8 cellular contexts compared by ENCODE assay signal in genomic region chr9:136849038-136849959, GRCh38. TPM values are rescaled to one million over a fixed set of nuclear protein-coding genes. Genes with fewer than 3 reads are reported as not detected.
DNase-seq lines count a peak whose midpoint lies in the region; ATAC-seq lines count a peak whose summit lies in the region.

Gene PHPT1, plus strand, starts transcription at chr9:136849409. Its CDS starts 22 bp downstream, at chr9:136849431.

- peak within 1 kb of the TSS; percentile 92 to 97 (median 95) for H3K4me3 Mint-ChIP-seq in IgD-negative memory B cell

- peak; percentile 94 for DNase-seq in DMS 273 treated with DMSO at 0.1 percent for 48 hours (lab: John Stamatoyannopoulos, UW)
- peak; percentile 58 for DNase-seq in OCI-M2 (lab: John Stamatoyannopoulos, UW; ENCODE audit: unreplicated experiment)
- DNase-seq in activated T-cell treated with anti-CD3 and anti-CD28 coated beads for 4 hours = peak; percentile 92
- peak; percentile 100 for DNase-seq in epidermal melanocyte (ENCODE audit: insufficient read length, low spot score)
- DNase-seq in middle frontal gyrus (ENCODE audit: extremely low spot score, low spot score) = peak; percentile 97
- DNase-seq in stimulated activated CD8-positive, alpha-beta memory T cell treated with anti-CD3 and anti-CD28 coated beads, Interleukin-2, amount 100 ng/mL, for 48 hours (ENCODE audit: low read depth in 2 of 2) = peak; percentile 93 to 97

- H3K36me3 Mint-ChIP-seq in IgD-negative memory B cell = no peaks in the 10 kb centered on the region

- peaks cover 8% of the 10 kb centered on the region for H3K27me3 Mint-ChIP-seq in IgD-negative memory B cell

- H3K27ac Mint-ChIP-seq in IgD-negative memory B cell = peak within 1 kb of the TSS; percentile 86 to 97 (median 96)

- peak; percentile 79 for ATAC-seq in GM21529 (IDR thresholded peaks at IDR 0.05; ENCODE audit: unreplicated experiment)

- H3K4me1 Mint-ChIP-seq in IgD-negative memory B cell = peaks cover 5% of the 10 kb centered on the region in 3 donors

- H3K9me3 Mint-ChIP-seq in IgD-negative memory B cell = peaks cover 0 to 2% (median 0%) of the 10 kb centered on the region in 3 donors

RNA-seq across cellular contexts. Expression of gene PHPT1, which starts in this region (rescaled TPM):
- polyA plus RNA-seq in IgD-negative memory B cell = 91.6 TPM

Comparison
In these comparisons a context has a peak if more than half of its experiments do, and no peak if none do; other contexts are left out.
1. Peak in every context shown above with its lines: DNase-seq and ATAC-seq.